8 cellular contexts compared by ENCODE assay signal in the genomic region with DNA sequence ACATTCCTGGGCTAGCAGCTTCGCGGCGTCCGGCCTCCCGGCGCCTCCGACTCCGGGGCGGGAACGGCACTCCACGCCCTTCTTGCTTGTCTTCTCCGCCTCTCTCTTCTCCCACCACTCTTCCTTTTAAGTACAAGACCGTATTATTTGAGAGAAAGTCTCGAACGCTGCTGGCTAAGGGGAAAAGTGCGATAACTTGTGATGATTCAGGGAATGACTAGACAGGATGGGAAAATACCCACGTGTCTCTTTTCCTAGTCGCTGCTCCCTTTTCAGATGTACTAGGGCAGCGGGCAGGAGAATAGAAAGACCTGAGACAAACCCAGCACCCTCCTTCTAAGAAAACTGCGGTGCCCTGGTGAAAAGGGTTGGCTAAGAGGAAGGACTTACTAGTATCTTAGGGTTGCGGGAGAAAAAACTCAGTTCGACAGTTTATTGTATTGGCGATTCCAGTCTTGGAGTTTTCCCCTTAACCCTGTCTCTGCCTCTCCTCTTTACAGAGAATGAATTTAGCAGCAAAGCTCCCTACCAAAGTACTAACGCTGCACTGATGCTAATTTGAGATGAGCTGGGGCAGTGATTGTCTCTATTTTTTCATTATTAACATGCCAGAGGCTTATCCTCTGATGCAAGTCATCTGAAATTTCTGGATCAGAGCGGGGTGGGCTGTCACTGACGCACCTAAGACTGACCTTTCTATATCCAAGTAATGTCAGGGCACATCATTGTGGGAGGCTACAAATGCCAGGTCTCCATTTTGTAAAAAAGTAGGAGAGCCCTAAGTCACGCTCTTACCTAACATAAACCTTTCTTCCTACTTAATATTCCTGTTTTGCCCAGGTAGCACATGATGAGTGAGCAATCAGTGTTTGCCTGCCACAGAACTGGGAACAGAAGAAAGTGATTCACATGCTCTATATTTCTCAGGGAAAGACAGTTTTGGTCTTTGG. TPM values are rescaled to one million over a fixed set of nuclear protein-coding genes. Genes with fewer than 3 reads are reported as not detected.
DNase-seq lines count a peak whose midpoint lies in the region; ATAC-seq, FAIRE-seq and TF ChIP-seq lines count a peak whose summit lies in the region.

No MANE protein-coding gene starts in this region.

- H3K4me3 ChIP-seq in CD8-positive, alpha-beta T cell (ENCODE audit: low read depth, low read length): no peak overlapping the region

- H3K4me1 Mint-ChIP-seq in CD8-positive, alpha-beta T cell (ENCODE audit: low read depth): peaks cover 13% of the 10 kb centered on the region
- H3K4me1 Mint-ChIP-seq in activated B cell treated with CpG ODN at 0.5 μM for 24 hours (peaks cover 33% of the 10 kb centered on the region), osteocyte (ENCODE audit: unreplicated experiment) (peaks cover 24% of the 10 kb centered on the region)

- H3K9me3 ChIP-seq in CD8-positive, alpha-beta T cell (ENCODE audit: low read length): no peaks in the 10 kb centered on the region

- peak; percentile 17 for ATAC-seq in CD8-positive, alpha-beta T cell
- ATAC-seq in activated B cell treated with CpG ODN at 0.5 μM for 24 hours (ENCODE audit: low read depth) (no peak), GM19035 (IDR thresholded peaks at IDR 0.05; ENCODE audit: unreplicated experiment) (no peak)

- H3K4me1 ChIP-seq in CD8-positive, alpha-beta T cell (ENCODE audit: insufficient read depth, low read length): peaks cover 12% of the 10 kb centered on the region

- H3K36me3 ChIP-seq in CD8-positive, alpha-beta T cell (ENCODE audit: insufficient read depth, low read length): no peaks in the 10 kb centered on the region

- no peak overlapping the region for H3K27ac ChIP-seq in CD8-positive, alpha-beta T cell (ENCODE audit: low read depth, low read length)

- TF ChIP-seq CTCF in CD8-positive, alpha-beta T cell (IDR thresholded peaks at IDR 0.05): no peak
- TF ChIP-seq CTCF in activated B cell treated with CpG ODN at 0.5 μM for 24 hours (IDR thresholded peaks at IDR 0.05) (no peak), osteocyte (IDR thresholded peaks at IDR 0.05) (no peak)

- DNase-seq in CD8-positive, alpha-beta T cell: no peak
- DNase-seq in HT1080 (ENCODE audit: low read depth): peak; percentile 91
- no peak for DNase-seq in activated B cell treated with CpG ODN at 0.5 μM for 24 hours
- DNase-seq in frontal cortex (ENCODE audit: low spot score in 2 of 2): peak; percentile 27 to 40
- DNase-seq in osteocyte (ENCODE audit: extremely low spot score, unreplicated experiment): no peak
- DNase-seq in stimulated activated CD8-positive, alpha-beta memory T cell treated with anti-CD3 and anti-CD28 coated beads, Interleukin-4, amount 100 ng/mL, for 48 hours: no peak
- no peak for DNase-seq in NCI-H2081 treated with DMSO at 0.1 percent for 48 hours (lab: John Stamatoyannopoulos, UW)

- POLR2A ChIA-PET in CD8-positive, alpha-beta T cell (lab: Charles Lee): interaction anchor here (0.5 to 1.4 kb wide), 2 partner anchors 18 to 50 kb away, joined by 3 to 4 read pairs; no protein-coding TSS in a partner anchor
- POLR2A ChIA-PET in activated B cell treated with CpG ODN at 0.5 μM for 24 hours (lab: Charles Lee): no interaction called here

- CTCF ChIA-PET in CD8-positive, alpha-beta T cell (lab: Charles Lee): no interaction called here
- CTCF ChIA-PET in activated B cell treated with CpG ODN at 0.5 μM for 24 hours (lab: Charles Lee): interaction anchor here (1.8 kb wide), 1 partner anchor 138 kb away, joined by 4 read pairs; no protein-coding TSS in a partner anchor

- peak overlapping the region; percentile 86 for H3K4me3 Mint-ChIP-seq in CD8-positive, alpha-beta T cell
- H3K4me3 Mint-ChIP-seq in activated B cell treated with CpG ODN at 0.5 μM for 24 hours: peak overlapping the region; percentile 85
- H3K4me3 Mint-ChIP-seq in osteocyte (ENCODE audit: unreplicated experiment): peak overlapping the region; percentile 87

- H3K9me3 Mint-ChIP-seq in CD8-positive, alpha-beta T cell: peaks cover 2% of the 10 kb centered on the region
- H3K9me3 Mint-ChIP-seq in activated B cell treated with CpG ODN at 0.5 μM for 24 hours (no peaks in the 10 kb centered on the region), osteocyte (ENCODE audit: unreplicated experiment) (no peaks in the 10 kb centered on the region)

- peaks cover 2% of the 10 kb centered on the region for H3K36me3 Mint-ChIP-seq in CD8-positive, alpha-beta T cell
- peaks cover 2% of the 10 kb centered on the region for H3K36me3 Mint-ChIP-seq in activated B cell treated with CpG ODN at 0.5 μM for 24 hours (ENCODE audit: low read depth)
- H3K36me3 Mint-ChIP-seq in osteocyte (ENCODE audit: unreplicated experiment): peaks cover 12% of the 10 kb centered on the region

- no peak overlapping the region for H3K27ac Mint-ChIP-seq in CD8-positive, alpha-beta T cell
- H3K27ac Mint-ChIP-seq in activated B cell treated with CpG ODN at 0.5 μM for 24 hours: peak overlapping the region; percentile 62
- peak overlapping the region; percentile 93 for H3K27ac Mint-ChIP-seq in osteocyte (ENCODE audit: unreplicated experiment)

- peaks cover 6% of the 10 kb centered on the region for H3K27me3 ChIP-seq in CD8-positive, alpha-beta T cell (ENCODE audit: insufficient read depth, low read length)

- no peak for FAIRE-seq in frontal cortex (lab: Jason Lieb, UNC)

- intact Hi-C loops in CD8-positive, alpha-beta T cell (cut with DNase I, micrococcal nuclease): no loop called here
- intact Hi-C loops in activated B cell treated with CpG ODN at 0.5 μM for 24 hours (cut with micrococcal nuclease): loop anchor here (2.0 to 5.0 kb wide), 2 partner anchors 47 to 74 kb away; no protein-coding TSS in a partner anchor

- H3K27me3 Mint-ChIP-seq in CD8-positive, alpha-beta T cell (ENCODE audit: low read depth): peaks cover 36% of the 10 kb centered on the region
- H3K27me3 Mint-ChIP-seq in activated B cell treated with CpG ODN at 0.5 μM for 24 hours (no peaks in the 10 kb centered on the region), osteocyte (ENCODE audit: unreplicated experiment) (no peaks in the 10 kb centered on the region)

RNA-seq across cellular contexts. Expression of a gene that starts 0.8 kb away (rescaled TPM):
- 1 to 10 TPM in 1 of 2 experiments, under 1 TPM in 1; 0.58 to 2.0 TPM for total RNA-seq in CD8-positive, alpha-beta T cell
- total RNA-seq in HT1080 (2014; rRNA removed; shearing (Covaris generic)): 153 and 223 TPM in 2 replicates
- polyA plus RNA-seq in HT1080 (2015; cell fraction: cytosol; rRNA removed): 31.6 and 40.6 TPM in 2 replicates
- 60.1 and 71.0 TPM in 2 replicates for polyA plus RNA-seq in HT1080 (2015; cell fraction: nucleus; rRNA removed)
- total RNA-seq in activated B cell treated with CpG ODN at 0.5 μM for 24 hours (50.0 and 53.1 TPM in 2 replicates), frontal cortex (22.0 TPM), osteocyte (184 and 213 TPM in 2 replicates)

Comparison
In these comparisons a context has a peak if more than half of its experiments do, and no peak if none do; other contexts are left out.
1. DNase-seq: peak in HT1080 (single experiment) and frontal cortex (2 of 2); none in CD8-positive, alpha-beta T cell (0 of 7), activated B cell treated with CpG ODN at 0.5 μM for 24 hours (single experiment), osteocyte (single experiment), stimulated activated CD8-positive, alpha-beta memory T cell treated with anti-CD3 and anti-CD28 coated beads, Interleukin-4, amount 100 ng/mL, for 48 hours (single experiment) and NCI-H2081 treated with DMSO at 0.1 percent for 48 hours (single experiment).
2. Peak in every context shown above with its lines, with median percentiles within 50 percentile points of each other: H3K4me3 Mint-ChIP-seq.